In genomic region chr4:3240936-3241522, GRCh38 we compare ENCODE assay signal across 25 cellular contexts. TPM values are rescaled to one million over a fixed set of nuclear protein-coding genes. Genes with fewer than 3 reads are reported as not detected.
DNase-seq lines count a peak whose midpoint lies in the region; ATAC-seq and TF ChIP-seq lines count a peak whose summit lies in the region.
"Had no signal": no experiment of that assay in that cellular context is flagged by ENCODE, and none has a peak within 500 bp of the region (broad histone marks: within the 10 kb centered on the region; RNA-seq: fewer than 3 reads in every experiment).

No MANE protein-coding gene starts in this region.

- no peaks in the 10 kb centered on the region for H3K9me3 ChIP-seq in T-helper 17 cell (ENCODE audit: control insufficient read depth, low read length, poor library complexity, severe bottlenecking)
- H3K9me3 ChIP-seq: spleen had no signal

- ATAC-seq in T-helper 17 cell = no peak
- no peak for ATAC-seq in stimulated activated naive B cell treated with anti-CD40 and anti-IgM and Interleukin-4, amounts not matched to agents 10 μg/mL and 1 μg/mL and 100 μg/mL, for 72 hours (replicated peaks)
- no peak for ATAC-seq in GM19452 (IDR thresholded peaks at IDR 0.05; ENCODE audit: unreplicated experiment)
- ATAC-seq in GM18858 (IDR thresholded peaks at IDR 0.05; ENCODE audit: unreplicated experiment) = no peak
- ATAC-seq: activated CD4-positive, alpha-beta T cell treated with anti-CD3 and anti-CD28 coated beads for 36 hours; activated T-cell treated with anti-CD3 and anti-CD28 coated beads, Interleukin-2, amount 50 U/mL, for 4 hours had no signal

- H3K4me3 Mint-ChIP-seq in T-helper 17 cell = no peak overlapping the region
- peak overlapping the region; percentile 45 for H3K4me3 Mint-ChIP-seq in glutamatergic neuron (ENCODE audit: unreplicated experiment)
- no peak overlapping the region for H3K4me3 Mint-ChIP-seq in stimulated activated naive B cell treated with anti-CD40 and anti-IgM and Interleukin-4, amounts not matched to agents 10 μg/mL and 1 μg/mL and 100 μg/mL, for 72 hours
- H3K4me3 Mint-ChIP-seq: activated CD4-positive, alpha-beta T cell treated with anti-CD3 and anti-CD28 coated beads for 36 hours; activated T-cell treated with anti-CD3 and anti-CD28 coated beads, Interleukin-2, amount 50 U/mL, for 4 hours; CD4-positive, alpha-beta memory T cell; T-helper 1 cell treated with Interleukin-12 subunit alpha and Interleukin-12 subunit beta and Interleukin-4 antibody, amounts not matched to agents 30 μg/mL and 1 μg/mL, for 36 hours had no signal

- peak; percentile 30 to 91 (median 77) for DNase-seq in NCI-H1417 (lab: John Stamatoyannopoulos, UW)
- no peak for DNase-seq in NCI-H1417 treated with DMSO at 0.1 percent for 48 hours (lab: John Stamatoyannopoulos, UW)
- DNase-seq in T-helper 17 cell = no peak
- DNase-seq in glutamatergic neuron = no peak
- DNase-seq in stimulated activated naive B cell treated with anti-CD40 and anti-IgM and Interleukin-4, amounts not matched to agents 10 μg/mL and 1 μg/mL and 100 μg/mL, for 72 hours = no peak
- no peak for DNase-seq in D341Med (ENCODE audit: low spot score)
- DNase-seq: 8988T; activated CD4-positive, alpha-beta T cell treated with anti-CD3 and anti-CD28 coated beads for 36 hours; activated naive CD4-positive, alpha-beta T cell treated with Interleukin-2 at 50 U/mL for 16 hours; activated T-cell treated with anti-CD3 and anti-CD28 coated beads, Interleukin-2, amount 50 U/mL, for 4 hours; CD4-positive, alpha-beta memory T cell; GDM1; KBM-7; mammary epithelial cell; MM.1S; NCI-H1436 treated with DMSO at 0.1 percent for 48 hours; NCI-H526 treated with DMSO at 0.1 percent for 48 hours; nucleus accumbens; spleen; stimulated activated CD4-positive, alpha-beta T cell treated with anti-CD3 and anti-CD28 coated beads, Interleukin-4, amount 100 ng/mL, for 1 hour; stimulated activated naive CD4-positive, alpha-beta T cell; trophoblast cell had no signal

- peaks cover 5% of the 10 kb centered on the region for H3K9me3 Mint-ChIP-seq in glutamatergic neuron (ENCODE audit: unreplicated experiment)
- H3K9me3 Mint-ChIP-seq in stimulated activated naive B cell treated with anti-CD40 and anti-IgM and Interleukin-4, amounts not matched to agents 10 μg/mL and 1 μg/mL and 100 μg/mL, for 72 hours = no peaks in the 10 kb centered on the region
- H3K9me3 Mint-ChIP-seq: activated T-cell treated with anti-CD3 and anti-CD28 coated beads, Interleukin-2, amount 50 U/mL, for 4 hours; T-helper 1 cell treated with Interleukin-12 subunit alpha and Interleukin-12 subunit beta and Interleukin-4 antibody, amounts not matched to agents 30 μg/mL and 1 μg/mL, for 36 hours had no signal

- H3K27me3 Mint-ChIP-seq in T-helper 17 cell (no peaks in the 10 kb centered on the region), glutamatergic neuron (ENCODE audit: unreplicated experiment) (peaks cover 14% of the 10 kb centered on the region)
- no peaks in the 10 kb centered on the region for H3K27me3 Mint-ChIP-seq in stimulated activated naive B cell treated with anti-CD40 and anti-IgM and Interleukin-4, amounts not matched to agents 10 μg/mL and 1 μg/mL and 100 μg/mL, for 72 hours
- H3K27me3 Mint-ChIP-seq: activated CD4-positive, alpha-beta T cell treated with anti-CD3 and anti-CD28 coated beads for 36 hours; CD4-positive, alpha-beta memory T cell had no signal

- H3K27ac Mint-ChIP-seq in T-helper 17 cell = peak overlapping the region; percentile 9
- peak overlapping the region; percentile 80 for H3K27ac Mint-ChIP-seq in glutamatergic neuron (ENCODE audit: unreplicated experiment)
- H3K27ac Mint-ChIP-seq in stimulated activated naive B cell treated with anti-CD40 and anti-IgM and Interleukin-4, amounts not matched to agents 10 μg/mL and 1 μg/mL and 100 μg/mL, for 72 hours = peak overlapping the region; percentile 52
- H3K27ac Mint-ChIP-seq: activated CD4-positive, alpha-beta T cell treated with anti-CD3 and anti-CD28 coated beads for 36 hours; T-helper 1 cell treated with Interleukin-12 subunit alpha and Interleukin-12 subunit beta and Interleukin-4 antibody, amounts not matched to agents 30 μg/mL and 1 μg/mL, for 36 hours had no signal

- H3K36me3 Mint-ChIP-seq in T-helper 17 cell (ENCODE audit: low read depth) (peaks cover 2% of the 10 kb centered on the region), glutamatergic neuron (ENCODE audit: unreplicated experiment) (peaks cover 13% of the 10 kb centered on the region)
- H3K36me3 Mint-ChIP-seq in stimulated activated naive B cell treated with anti-CD40 and anti-IgM and Interleukin-4, amounts not matched to agents 10 μg/mL and 1 μg/mL and 100 μg/mL, for 72 hours = peaks cover 34 to 68% of the 10 kb centered on the region in 2 donors

- TF ChIP-seq CTCF in glutamatergic neuron (IDR thresholded peaks at IDR 0.05; ENCODE audit: partially characterized antibody, unreplicated experiment) = no peak

- peaks cover 15% of the 10 kb centered on the region for H3K4me1 Mint-ChIP-seq in T-helper 17 cell
- H3K4me1 Mint-ChIP-seq in glutamatergic neuron (ENCODE audit: low read depth, unreplicated experiment) = peaks cover 23% of the 10 kb centered on the region
- peaks cover 4 to 8% of the 10 kb centered on the region in 2 donors for H3K4me1 Mint-ChIP-seq in stimulated activated naive B cell treated with anti-CD40 and anti-IgM and Interleukin-4, amounts not matched to agents 10 μg/mL and 1 μg/mL and 100 μg/mL, for 72 hours

RNA-seq across cellular contexts. Expression of gene MSANTD1, which starts 7.9 kb away (rescaled TPM):
- total RNA-seq in T-helper 17 cell (1 to 10 TPM; 1.5 to 1.7 TPM), glutamatergic neuron (ENCODE audit: unreplicated experiment) (2.6 TPM)

RNA-seq across cellular contexts. Expression of gene RGS12, which starts 51.8 kb away (rescaled TPM):
- total RNA-seq in T-helper 17 cell (1 to 10 TPM; 4.0 to 5.0 TPM), glutamatergic neuron (ENCODE audit: unreplicated experiment) (107 TPM)

Comparison
In these comparisons a context has a peak if more than half of its experiments do, and no peak if none do; other contexts are left out.
1. DNase-seq: peak in NCI-H1417 (3 of 3); none in NCI-H1417 treated with DMSO at 0.1 percent for 48 hours (single experiment), T-helper 17 cell (0 of 3), glutamatergic neuron (single experiment), stimulated activated naive B cell treated with anti-CD40 and anti-IgM and Interleukin-4, amounts not matched to agents 10 μg/mL and 1 μg/mL and 100 μg/mL, for 72 hours (single experiment) and D341Med (single experiment).
2. H3K27ac Mint-ChIP-seq: peak in every context shown above with its lines; median percentile 80 in glutamatergic neuron; 52 in stimulated activated naive B cell treated with anti-CD40 and anti-IgM and Interleukin-4, amounts not matched to agents 10 μg/mL and 1 μg/mL and 100 μg/mL, for 72 hours; 9 in T-helper 17 cell.
3. RNA of gene RGS12, which starts 51.8 kb away (total RNA-seq): 107 TPM in glutamatergic neuron (single experiment); 4.0 to 5.0 TPM in T-helper 17 cell; every median in the first group is over 10 times any median in the second.